In genomic region chr2:105114551-105114950, GRCh38 we compare ENCODE assay signal across 8 cellular contexts.
DNase-seq lines count a peak whose midpoint lies in the region; ATAC-seq, FAIRE-seq and TF ChIP-seq lines count a peak whose summit lies in the region.

No MANE protein-coding gene starts in this region.

- no peaks in the 10 kb centered on the region for H3K27me3 Mint-ChIP-seq in neural crest cell (ENCODE audit: low read depth)

- H3K36me3 Mint-ChIP-seq in neural crest cell (ENCODE audit: low read depth): no peaks in the 10 kb centered on the region

- H3K9me3 Mint-ChIP-seq in neural crest cell: no peaks in the 10 kb centered on the region

- TF ChIP-seq CTCF in neural crest cell (conservative IDR thresholded peaks at IDR 0.05): peak; percentile 93

- no peak for DNase-seq in GM12891 (ENCODE audit: insufficient read length, low spot score)
- DNase-seq in LoVo (ENCODE audit: low spot score): peak; percentile 72
- DNase-seq in SHP77 (lab: John Stamatoyannopoulos, UW): peak; percentile 19 to 30
- DNase-seq in neural crest cell (ENCODE audit: low read depth, low spot score): no peak
- no peak for DNase-seq in mesenteric fat pad (ENCODE audit: low spot score)

- TF ChIP-seq POLR2A in GM12891 (IDR thresholded peaks at IDR 0.05; ENCODE audit: low read depth, low read length): no peak

- peaks cover 4% of the 10 kb centered on the region for H3K4me1 Mint-ChIP-seq in neural crest cell

- no peak overlapping the region for H3K4me3 Mint-ChIP-seq in neural crest cell

- peak; percentile 95 for FAIRE-seq in A204.1 (lab: Jason Lieb, UNC)
- peak; percentile 9 for FAIRE-seq in GM12891 (lab: Jason Lieb, UNC)

- H3K27ac Mint-ChIP-seq in neural crest cell (ENCODE audit: unreplicated experiment): no peak overlapping the region

- ATAC-seq in esophagus mucosa (peak; percentile 81), GM21367 (IDR thresholded peaks at IDR 0.05; ENCODE audit: unreplicated experiment) (no peak)

TF ChIP-seq in GM12891, 5 proteins besides CTCF, POLR2A, EP300 and RAD21:
- TF ChIP-seq PAX5 (IDR thresholded peaks at IDR 0.05; ENCODE audit: insufficient read depth, low read length, severe bottlenecking): no peak
- no peak for TF ChIP-seq POU2F2 (IDR thresholded peaks at IDR 0.05; ENCODE audit: low read depth, low read length)
- TF ChIP-seq TAF1 (IDR thresholded peaks at IDR 0.05; ENCODE audit: low read depth, low read length): no peak
- TF ChIP-seq POLR2AphosphoS5 (IDR thresholded peaks at IDR 0.05; ENCODE audit: low read depth, low read length): no peak
- TF ChIP-seq SPI1 (IDR thresholded peaks at IDR 0.05; ENCODE audit: low read depth, low read length): no peak

Comparison
In these comparisons a context has a peak if more than half of its experiments do, and no peak if none do; other contexts are left out.
1. DNase-seq: peak in LoVo (single experiment) and SHP77 (2 of 2); none in GM12891 (single experiment), neural crest cell (single experiment) and mesenteric fat pad (single experiment).